ENCODE assay signal across 20 cellular contexts in genomic region chr15:91152896-91153581, GRCh38. TPM values are rescaled to one million over a fixed set of nuclear protein-coding genes. Genes with fewer than 3 reads are reported as not detected.
DNase-seq lines count a peak whose midpoint lies in the region; ATAC-seq, FAIRE-seq and TF ChIP-seq lines count a peak whose summit lies in the region.
"Had no signal": no experiment of that assay in that cellular context is flagged by ENCODE, and none has a peak within 500 bp of the region (broad histone marks: within the 10 kb centered on the region; RNA-seq: fewer than 3 reads in every experiment).

No MANE protein-coding gene starts in this region.

- H3K4me2 ChIP-seq in HepG2 (ENCODE audit: low read depth, low read length) = no peak overlapping the region
- H3K4me2 ChIP-seq: A549, BLaER1 had no signal

- no peak overlapping the region for H3K4me3 ChIP-seq in HepG2 (replicated peaks in 1 of 3; ENCODE audit: insufficient read depth in 1 of 3, low read depth in 2 of 3, low read length in 3 of 3)
- H3K4me3 ChIP-seq in right lobe of liver = no peak overlapping the region
- no peak overlapping the region for H3K4me3 ChIP-seq in esophagus muscularis mucosa
- H3K4me3 ChIP-seq: A549, BLaER1 had no signal

- H3K9me3 ChIP-seq in HepG2 (ENCODE audit: low read length) = no peaks in the 10 kb centered on the region
- no peaks in the 10 kb centered on the region for H3K9me3 ChIP-seq in right lobe of liver
- no peaks in the 10 kb centered on the region for H3K9me3 ChIP-seq in esophagus muscularis mucosa
- H3K9me3 ChIP-seq: A549, BLaER1 had no signal

- no peak for TF ChIP-seq POLR2A in HepG2 (IDR thresholded peaks at IDR 0.05; ENCODE audit: insufficient read depth in 1 of 2, low read depth in 2 of 2, low read length in 2 of 2)
- TF ChIP-seq POLR2A in right lobe of liver (IDR thresholded peaks at IDR 0.05) = no peak
- TF ChIP-seq POLR2A in esophagus muscularis mucosa (IDR thresholded peaks at IDR 0.05; ENCODE audit: low read depth) = no peak

- no peaks in the 10 kb centered on the region for H3K36me3 ChIP-seq in HepG2 (replicated peaks in 1 of 2; ENCODE audit: control insufficient read depth in 1 of 2, insufficient read depth in 2 of 2, low read length in 2 of 2)
- H3K36me3 ChIP-seq in right lobe of liver = no peaks in the 10 kb centered on the region
- no peaks in the 10 kb centered on the region for H3K36me3 ChIP-seq in esophagus muscularis mucosa
- H3K36me3 ChIP-seq: BLaER1 had no signal

- H4K20me1 ChIP-seq in HepG2 (ENCODE audit: insufficient read depth, low read length) = no peaks in the 10 kb centered on the region
- H4K20me1 ChIP-seq: BLaER1 had no signal

- in situ Hi-C loops in HepG2 (cut with HindIII; ENCODE audit: extremely low pct_ligation_motif_present, low pct_unique_long_range_greater_than_20kb) = no loop called here

- TF ChIP-seq CTCF in HepG2 (CRISPR knock-in tag; IDR thresholded peaks at IDR 0.05) = no peak
- no peak for TF ChIP-seq CTCF in right lobe of liver (IDR thresholded peaks at IDR 0.05)
- no peak for TF ChIP-seq CTCF in esophagus muscularis mucosa (IDR thresholded peaks at IDR 0.05)
- TF ChIP-seq CTCF in progenitor cell of endocrine pancreas (IDR thresholded peaks at IDR 0.05; ENCODE audit: unreplicated experiment) = no peak

- H3K27ac ChIP-seq in HepG2 (ENCODE audit: extremely low read length, insufficient read depth, low read length) (no peak overlapping the region), right lobe of liver (no peak overlapping the region), esophagus muscularis mucosa (replicated peaks in 1 of 4) (no peak overlapping the region)
- H3K27ac ChIP-seq: 22Rv1, A549, BLaER1 had no signal

- POLR2A ChIA-PET in HepG2 (lab: Yijun Ruan, JAX) = no interaction called here

- no peak overlapping the region for H3K4me3 Mint-ChIP-seq in progenitor cell of endocrine pancreas (ENCODE audit: low read depth)
- H3K4me3 Mint-ChIP-seq: CD14-positive monocyte; CD4-positive, alpha-beta memory T cell; HFFc6 had no signal

- H3K27me3 ChIP-seq in HepG2 (ENCODE audit: control insufficient read depth in 1 of 2, insufficient read depth in 2 of 2, low read length in 2 of 2) (no peaks in the 10 kb centered on the region), right lobe of liver (no peaks in the 10 kb centered on the region), esophagus muscularis mucosa (peaks cover 0 to 42% (median 0%) of the 10 kb centered on the region in 4 donors)
- H3K27me3 ChIP-seq: BLaER1 had no signal

- intact Hi-C loops in HepG2 (cut with micrococcal nuclease; ENCODE audit: unreplicated experiment) (no loop called here), right lobe of liver (cut with DNase I) (no loop called here), esophagus muscularis mucosa (cut with DNase I) (no loop called here)

- no peaks in the 10 kb centered on the region for H3K79me2 ChIP-seq in HepG2 (ENCODE audit: insufficient read depth, low read length)

- no peak for TF ChIP-seq RAD21 in HepG2 (CRISPR knock-in tag; IDR thresholded peaks at IDR 0.05)

- no peaks in the 10 kb centered on the region for H3K36me3 Mint-ChIP-seq in progenitor cell of endocrine pancreas (ENCODE audit: insufficient read depth)
- H3K36me3 Mint-ChIP-seq: CD14-positive monocyte; CD4-positive, alpha-beta memory T cell had no signal

- H3K27me3 Mint-ChIP-seq in progenitor cell of endocrine pancreas = peaks cover 2% of the 10 kb centered on the region

- no peak for TF ChIP-seq EP300 in HepG2 (IDR thresholded peaks at IDR 0.05; ENCODE audit: low read depth in 2 of 2, low read length in 2 of 2)
- no peak for TF ChIP-seq EP300 in HepG2 (CRISPR knock-in tag; IDR thresholded peaks at IDR 0.05; ENCODE audit: borderline replicate concordance)
- no peak for TF ChIP-seq EP300 in esophagus muscularis mucosa (IDR thresholded peaks at IDR 0.05)

- BruUV-seq in HepG2 (replicated peaks; lab: Mats Ljungman, UMichigan) = no TSS peak

- FAIRE-seq in HepG2 (lab: Jason Lieb, UNC) = no peak
- FAIRE-seq: A549, HTR-8/SVneo had no signal

- H3K9me3 Mint-ChIP-seq in progenitor cell of endocrine pancreas (ENCODE audit: low read depth) = no peaks in the 10 kb centered on the region
- H3K9me3 Mint-ChIP-seq: CD4-positive, alpha-beta memory T cell had no signal

- H3K9ac ChIP-seq in HepG2 (ENCODE audit: insufficient read depth, low read depth, low read length) = no peak overlapping the region
- H3K9ac ChIP-seq: BLaER1 had no signal

- DNase-seq in HepG2 (ENCODE audit: low spot score) (no peak), right lobe of liver (no peak), esophagus muscularis mucosa (ENCODE audit: extremely low spot score) (peak; percentile 89), progenitor cell of endocrine pancreas (ENCODE audit: low spot score, unreplicated experiment) (no peak), HuH-7.5 (ENCODE audit: low spot score) (no peak), NCI-H1048 (lab: John Stamatoyannopoulos, UW) (no peak)
- DNase-seq: AML-193; CD4-positive, alpha-beta memory T cell; DMS79 treated with DMSO at 0.1 percent for 48 hours; GF-D8; GOT3; H7; HFFc6 had no signal

- no peak for ATAC-seq in HepG2
- ATAC-seq in right lobe of liver = no peak
- ATAC-seq in HG03378 (IDR thresholded peaks at IDR 0.05; ENCODE audit: unreplicated experiment) = no peak
- ATAC-seq: A549, HCT116 had no signal

- H3K4me1 Mint-ChIP-seq in progenitor cell of endocrine pancreas (ENCODE audit: low read depth) = peaks cover 33% of the 10 kb centered on the region
- H3K4me1 Mint-ChIP-seq: CD14-positive monocyte; CD4-positive, alpha-beta memory T cell had no signal

- CTCF ChIA-PET in HepG2 (lab: Yijun Ruan, JAX; ENCODE audit: low intra/inter-chr PET ratio, low total read pairs) = no interaction called here

- no peak overlapping the region for H2AFZ ChIP-seq in HepG2 (ENCODE audit: low read length)

- WGBS in HepG2 (ENCODE audit: low lambda C conversion rate) = 15% methylated on average over 8 of the region's 10 CpGs
- 50% methylated on average over 7 of the region's 10 CpGs for WGBS in right lobe of liver (ENCODE audit: insufficient coverage, low coverage, low lambda C conversion rate, missing lambda C conversion rate)
- WGBS in esophagus muscularis mucosa = 76% methylated on average over 10 of the region's 10 CpGs

- H3K4me1 ChIP-seq in HepG2 (ENCODE audit: insufficient read depth, low read length) (no peaks in the 10 kb centered on the region), right lobe of liver (no peaks in the 10 kb centered on the region), esophagus muscularis mucosa (no peaks in the 10 kb centered on the region)
- H3K4me1 ChIP-seq: A549 had no signal

- peak overlapping the region; percentile 81 for H3K27ac Mint-ChIP-seq in progenitor cell of endocrine pancreas
- H3K27ac Mint-ChIP-seq: CD14-positive monocyte; CD4-positive, alpha-beta memory T cell; HFFc6 had no signal

TF ChIP-seq in HepG2, 621 proteins besides CTCF, POLR2A, EP300 and RAD21 (continues in another document):
- TF ChIP-seq XBP1 (CRISPR knock-in tag; IDR thresholded peaks at IDR 0.05) (no peak), PHF21A (CRISPR knock-in tag; IDR thresholded peaks at IDR 0.05) (no peak), MAFK (conservative IDR thresholded peaks at IDR 0.05 in 1 of 2, IDR thresholded peaks at IDR 0.05 in 1 of 2; ENCODE audit: low read length in 2 of 2) (peak in 1 of 2 experiments; percentile 15; a peak in 1 of 4 replicates), CREB1 (IDR thresholded peaks at IDR 0.05) (0 out of 2 replicates have a peak, but pooled peaks have one; percentile 24), CREB1 (CRISPR knock-in tag; IDR thresholded peaks at IDR 0.05) (no peak), HOXA3 (CRISPR knock-in tag; IDR thresholded peaks at IDR 0.05) (no peak), ZBTB46 (CRISPR knock-in tag; IDR thresholded peaks at IDR 0.05; ENCODE audit: borderline replicate concordance) (no peak), ZNF251 (CRISPR knock-in tag; IDR thresholded peaks at IDR 0.05) (no peak), FOSL2 (CRISPR knock-in tag; IDR thresholded peaks at IDR 0.05) (no peak)

RNA-seq across cellular contexts. Expression of gene SV2B, which starts 53.0 kb away (rescaled TPM):
- total RNA-seq in HepG2 (2016; rRNA removed; fragmentation: Illumina TruSeq; extraction: Trizol) (not detected in 2 replicates), right lobe of liver (under 1 TPM in 5 of 6 experiments, not detected in 1; 0.06 to 0.81 (median 0.18) TPM), esophagus muscularis mucosa (1 to 10 TPM; 1.9 to 3.0 (median 2.1) TPM), progenitor cell of endocrine pancreas (19.9 and 24.9 TPM in 2 replicates)
- not detected in 2 replicates for total RNA-seq in HepG2 (2016; cell fraction: cytosol; rRNA removed; fragmentation: Illumina TruSeq; extraction: Trizol; ENCODE audit: low read depth)
- total RNA-seq in HepG2 (2016; cell fraction: insoluble cytoplasmic fraction; rRNA removed; fragmentation: Illumina TruSeq; extraction: Trizol) = not detected in 2 replicates
- not detected in 2 replicates for total RNA-seq in HepG2 (2016; cell fraction: membrane; rRNA removed; fragmentation: Illumina TruSeq; extraction: Trizol)
- not detected in 2 replicates for total RNA-seq in HepG2 (2016; cell fraction: nucleus; rRNA removed; fragmentation: Illumina TruSeq; extraction: Trizol)
- polyA plus RNA-seq in HepG2 (2011; rRNA removed) = not detected in 2 replicates
- not detected in 2 replicates for polyA plus RNA-seq in HepG2 (2011; cell fraction: cytosol; rRNA removed)
- polyA plus RNA-seq in HepG2 (2011; cell fraction: nucleus; rRNA removed) = not detected in 2 replicates
- not detected in 2 replicates for polyA plus RNA-seq in HepG2 (2012)
- not detected in 2 replicates for polyA plus RNA-seq in HepG2 (2016; cell fraction: cytosol; fragmentation: Illumina TruSeq; extraction: Trizol; ENCODE audit: low read depth)
- polyA plus RNA-seq in HepG2 (2016; cell fraction: insoluble cytoplasmic fraction; fragmentation: Illumina TruSeq; extraction: Trizol; ENCODE audit: low read depth) = not detected in 2 replicates
- polyA plus RNA-seq in HepG2 (2016; cell fraction: membrane; fragmentation: Illumina TruSeq; extraction: Trizol; ENCODE audit: low read depth) = not detected in 2 replicates
- polyA plus RNA-seq in HepG2 (2016; cell fraction: nucleus; fragmentation: Illumina TruSeq; extraction: Trizol; ENCODE audit: insufficient read depth, low read depth) = not detected in 2 replicates
- 1.1 TPM in 1 of 2 replicates, not detected in the other for polyA minus RNA-seq in HepG2 (2011; rRNA and poly(A)+ RNA removed; ENCODE audit: low replicate concordance)
- polyA minus RNA-seq in HepG2 (2011; cell fraction: cytosol; rRNA and poly(A)+ RNA removed) = not detected in 2 replicates
- not detected in 2 replicates for polyA minus RNA-seq in HepG2 (2011; cell fraction: nucleus; rRNA and poly(A)+ RNA removed)
- total RNA-seq: HFFc6 had no signal
- polyA plus RNA-seq: CD14-positive monocyte; CD4-positive, alpha-beta memory T cell had no signal
